ENCODE assay signal across 16 cellular contexts in genomic region chr12:5369298-5369697, GRCh38.
DNase-seq lines count a peak whose midpoint lies in the region; ATAC-seq and TF ChIP-seq lines count a peak whose summit lies in the region.
"Had no signal": no experiment of that assay in that cellular context is flagged by ENCODE, and none has a peak within 500 bp of the region (broad histone marks: within the 10 kb centered on the region; RNA-seq: fewer than 3 reads in every experiment).

No MANE protein-coding gene starts in this region.

- H3K4me3 Mint-ChIP-seq in activated T-cell treated with anti-CD3 and anti-CD28 coated beads, Interleukin-2, amount 50 U/mL, for 72 hours: no peak overlapping the region
- H3K4me3 Mint-ChIP-seq: CD4-positive, CD25-positive, alpha-beta regulatory T cell; CD8-positive, alpha-beta memory T cell; HFFc6 had no signal

- no peak for TF ChIP-seq POLR2A in gastrocnemius medialis (IDR thresholded peaks at IDR 0.05)

- H3K27me3 Mint-ChIP-seq in activated T-cell treated with anti-CD3 and anti-CD28 coated beads, Interleukin-2, amount 50 U/mL, for 72 hours (ENCODE audit: low read depth): no peaks in the 10 kb centered on the region
- H3K27me3 Mint-ChIP-seq: CD8-positive, alpha-beta memory T cell had no signal

- H3K9me3 Mint-ChIP-seq in activated T-cell treated with anti-CD3 and anti-CD28 coated beads, Interleukin-2, amount 50 U/mL, for 72 hours: peaks cover 0 to 2% of the 10 kb centered on the region in 2 donors
- H3K9me3 Mint-ChIP-seq: HFFc6 had no signal

- H3K4me1 ChIP-seq in gastrocnemius medialis: peaks cover 11 to 13% of the 10 kb centered on the region in 2 donors
- H3K4me1 ChIP-seq: BE2C had no signal

- H3K27ac ChIP-seq in gastrocnemius medialis: peak overlapping the region in 1 of 4 donors; percentile 32

- intact Hi-C loops in gastrocnemius medialis (cut with DNase I; ENCODE audit: low total_unique reads): no loop called here

- peak in 2 of 3 experiments; percentile 46 to 77 for DNase-seq in NCI-H1417 (lab: John Stamatoyannopoulos, UW)
- peak; percentile 60 for DNase-seq in NCI-H2081 treated with DMSO at 0.1 percent for 48 hours (lab: John Stamatoyannopoulos, UW)
- DNase-seq in gastrocnemius medialis: no peak
- no peak for DNase-seq in activated T-cell treated with anti-CD3 and anti-CD28 coated beads, Interleukin-2, amount 50 U/mL, for 72 hours
- DNase-seq in ecto neural progenitor cell (ENCODE audit: low spot score): no peak
- DNase-seq in AG08395 (ENCODE audit: low spot score): no peak
- DNase-seq: BE2C; C1 segment of cervical spinal cord; Caco-2; CD4-positive, CD25-positive, alpha-beta regulatory T cell; CD8-positive, alpha-beta memory T cell; GOT3; H7; HFFc6; IMR-90 had no signal

- ATAC-seq in gastrocnemius medialis: peak; percentile 64 to 68
- ATAC-seq in activated T-cell treated with anti-CD3 and anti-CD28 coated beads, Interleukin-2, amount 50 U/mL, for 72 hours (replicated peaks in 1 of 2): no peak
- ATAC-seq: HCT116 had no signal

- no peaks in the 10 kb centered on the region for H3K36me3 Mint-ChIP-seq in activated T-cell treated with anti-CD3 and anti-CD28 coated beads, Interleukin-2, amount 50 U/mL, for 72 hours (ENCODE audit: insufficient read depth in 2 of 2)
- H3K36me3 Mint-ChIP-seq: CD4-positive, CD25-positive, alpha-beta regulatory T cell; CD8-positive, alpha-beta memory T cell had no signal

- TF ChIP-seq CTCF in gastrocnemius medialis (IDR thresholded peaks at IDR 0.05 in 4 of 5, conservative IDR thresholded peaks at IDR 0.05 in 1 of 5): no peak

- no peaks in the 10 kb centered on the region for H3K9me3 ChIP-seq in gastrocnemius medialis
- H3K9me3 ChIP-seq: BE2C, Caco-2 had no signal

- no peaks in the 10 kb centered on the region for H3K36me3 ChIP-seq in gastrocnemius medialis
- H3K36me3 ChIP-seq: BE2C had no signal

- H3K4me3 ChIP-seq in gastrocnemius medialis: no peak overlapping the region

- in situ Hi-C loops in gastrocnemius medialis (cut with MboI; ENCODE audit: low sequenced_read_pairs in 4 of 4): no loop called here

- H3K27ac Mint-ChIP-seq in activated T-cell treated with anti-CD3 and anti-CD28 coated beads, Interleukin-2, amount 50 U/mL, for 72 hours: no peak overlapping the region
- H3K27ac Mint-ChIP-seq: CD4-positive, CD25-positive, alpha-beta regulatory T cell; CD8-positive, alpha-beta memory T cell; HFFc6 had no signal

- no peaks in the 10 kb centered on the region for H3K27me3 ChIP-seq in gastrocnemius medialis
- H3K27me3 ChIP-seq: BE2C had no signal

- no peaks in the 10 kb centered on the region for H3K4me1 Mint-ChIP-seq in activated T-cell treated with anti-CD3 and anti-CD28 coated beads, Interleukin-2, amount 50 U/mL, for 72 hours (ENCODE audit: low read depth)
- H3K4me1 Mint-ChIP-seq: CD4-positive, CD25-positive, alpha-beta regulatory T cell; CD8-positive, alpha-beta memory T cell had no signal

Comparison
In these comparisons a context has a peak if more than half of its experiments do, and no peak if none do; other contexts are left out.
1. DNase-seq: peak in NCI-H1417 (2 of 3) and NCI-H2081 treated with DMSO at 0.1 percent for 48 hours (single experiment); none in gastrocnemius medialis (0 of 2), activated T-cell treated with anti-CD3 and anti-CD28 coated beads, Interleukin-2, amount 50 U/mL, for 72 hours (0 of 2), ecto neural progenitor cell (single experiment) and AG08395 (single experiment).
2. ATAC-seq: peak in gastrocnemius medialis (2 of 2); none in activated T-cell treated with anti-CD3 and anti-CD28 coated beads, Interleukin-2, amount 50 U/mL, for 72 hours (0 of 2).